Comparison of ENCODE assay signal across 1 cellular context in the genomic region with DNA sequence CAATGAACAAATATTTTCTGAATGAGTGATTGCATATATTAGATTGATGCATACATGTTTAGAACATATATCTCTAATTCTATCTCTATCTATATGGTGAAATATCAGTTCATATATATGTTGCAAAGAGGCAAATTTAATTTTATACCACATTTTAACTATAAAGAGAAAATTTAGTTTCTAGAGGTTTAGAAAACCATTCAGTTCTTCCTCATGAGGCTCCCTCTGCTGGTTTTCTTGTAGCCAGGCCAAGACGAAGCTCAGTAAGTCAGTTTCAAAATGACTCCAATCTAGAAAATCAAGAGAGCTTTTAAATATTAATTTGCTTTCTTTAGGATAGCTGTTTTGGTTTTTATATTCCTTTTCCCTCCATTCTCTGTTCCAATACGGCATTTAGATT.
TF ChIP-seq lines count a peak whose summit lies in the region.

No MANE protein-coding gene starts in this region.

TF ChIP-seq in H1, 55 proteins besides CTCF, POLR2A, EP300 and RAD21 (continued from another document):
- TF ChIP-seq EGR1 (IDR thresholded peaks at IDR 0.05; ENCODE audit: borderline replicate concordance, low read depth, low read length) (no peak), HDAC2 (IDR thresholded peaks at IDR 0.05; ENCODE audit: borderline replicate concordance in 1 of 2, low read depth in 2 of 2, low read length in 2 of 2) (no peak), ZNF274 (IDR thresholded peaks at IDR 0.05; ENCODE audit: borderline replicate concordance, extremely low read depth, low read length) (no peak), PHF8 (conservative IDR thresholded peaks at IDR 0.05; ENCODE audit: low read depth, low read length) (no peak)
- TF ChIP-seq, protein P1, sequence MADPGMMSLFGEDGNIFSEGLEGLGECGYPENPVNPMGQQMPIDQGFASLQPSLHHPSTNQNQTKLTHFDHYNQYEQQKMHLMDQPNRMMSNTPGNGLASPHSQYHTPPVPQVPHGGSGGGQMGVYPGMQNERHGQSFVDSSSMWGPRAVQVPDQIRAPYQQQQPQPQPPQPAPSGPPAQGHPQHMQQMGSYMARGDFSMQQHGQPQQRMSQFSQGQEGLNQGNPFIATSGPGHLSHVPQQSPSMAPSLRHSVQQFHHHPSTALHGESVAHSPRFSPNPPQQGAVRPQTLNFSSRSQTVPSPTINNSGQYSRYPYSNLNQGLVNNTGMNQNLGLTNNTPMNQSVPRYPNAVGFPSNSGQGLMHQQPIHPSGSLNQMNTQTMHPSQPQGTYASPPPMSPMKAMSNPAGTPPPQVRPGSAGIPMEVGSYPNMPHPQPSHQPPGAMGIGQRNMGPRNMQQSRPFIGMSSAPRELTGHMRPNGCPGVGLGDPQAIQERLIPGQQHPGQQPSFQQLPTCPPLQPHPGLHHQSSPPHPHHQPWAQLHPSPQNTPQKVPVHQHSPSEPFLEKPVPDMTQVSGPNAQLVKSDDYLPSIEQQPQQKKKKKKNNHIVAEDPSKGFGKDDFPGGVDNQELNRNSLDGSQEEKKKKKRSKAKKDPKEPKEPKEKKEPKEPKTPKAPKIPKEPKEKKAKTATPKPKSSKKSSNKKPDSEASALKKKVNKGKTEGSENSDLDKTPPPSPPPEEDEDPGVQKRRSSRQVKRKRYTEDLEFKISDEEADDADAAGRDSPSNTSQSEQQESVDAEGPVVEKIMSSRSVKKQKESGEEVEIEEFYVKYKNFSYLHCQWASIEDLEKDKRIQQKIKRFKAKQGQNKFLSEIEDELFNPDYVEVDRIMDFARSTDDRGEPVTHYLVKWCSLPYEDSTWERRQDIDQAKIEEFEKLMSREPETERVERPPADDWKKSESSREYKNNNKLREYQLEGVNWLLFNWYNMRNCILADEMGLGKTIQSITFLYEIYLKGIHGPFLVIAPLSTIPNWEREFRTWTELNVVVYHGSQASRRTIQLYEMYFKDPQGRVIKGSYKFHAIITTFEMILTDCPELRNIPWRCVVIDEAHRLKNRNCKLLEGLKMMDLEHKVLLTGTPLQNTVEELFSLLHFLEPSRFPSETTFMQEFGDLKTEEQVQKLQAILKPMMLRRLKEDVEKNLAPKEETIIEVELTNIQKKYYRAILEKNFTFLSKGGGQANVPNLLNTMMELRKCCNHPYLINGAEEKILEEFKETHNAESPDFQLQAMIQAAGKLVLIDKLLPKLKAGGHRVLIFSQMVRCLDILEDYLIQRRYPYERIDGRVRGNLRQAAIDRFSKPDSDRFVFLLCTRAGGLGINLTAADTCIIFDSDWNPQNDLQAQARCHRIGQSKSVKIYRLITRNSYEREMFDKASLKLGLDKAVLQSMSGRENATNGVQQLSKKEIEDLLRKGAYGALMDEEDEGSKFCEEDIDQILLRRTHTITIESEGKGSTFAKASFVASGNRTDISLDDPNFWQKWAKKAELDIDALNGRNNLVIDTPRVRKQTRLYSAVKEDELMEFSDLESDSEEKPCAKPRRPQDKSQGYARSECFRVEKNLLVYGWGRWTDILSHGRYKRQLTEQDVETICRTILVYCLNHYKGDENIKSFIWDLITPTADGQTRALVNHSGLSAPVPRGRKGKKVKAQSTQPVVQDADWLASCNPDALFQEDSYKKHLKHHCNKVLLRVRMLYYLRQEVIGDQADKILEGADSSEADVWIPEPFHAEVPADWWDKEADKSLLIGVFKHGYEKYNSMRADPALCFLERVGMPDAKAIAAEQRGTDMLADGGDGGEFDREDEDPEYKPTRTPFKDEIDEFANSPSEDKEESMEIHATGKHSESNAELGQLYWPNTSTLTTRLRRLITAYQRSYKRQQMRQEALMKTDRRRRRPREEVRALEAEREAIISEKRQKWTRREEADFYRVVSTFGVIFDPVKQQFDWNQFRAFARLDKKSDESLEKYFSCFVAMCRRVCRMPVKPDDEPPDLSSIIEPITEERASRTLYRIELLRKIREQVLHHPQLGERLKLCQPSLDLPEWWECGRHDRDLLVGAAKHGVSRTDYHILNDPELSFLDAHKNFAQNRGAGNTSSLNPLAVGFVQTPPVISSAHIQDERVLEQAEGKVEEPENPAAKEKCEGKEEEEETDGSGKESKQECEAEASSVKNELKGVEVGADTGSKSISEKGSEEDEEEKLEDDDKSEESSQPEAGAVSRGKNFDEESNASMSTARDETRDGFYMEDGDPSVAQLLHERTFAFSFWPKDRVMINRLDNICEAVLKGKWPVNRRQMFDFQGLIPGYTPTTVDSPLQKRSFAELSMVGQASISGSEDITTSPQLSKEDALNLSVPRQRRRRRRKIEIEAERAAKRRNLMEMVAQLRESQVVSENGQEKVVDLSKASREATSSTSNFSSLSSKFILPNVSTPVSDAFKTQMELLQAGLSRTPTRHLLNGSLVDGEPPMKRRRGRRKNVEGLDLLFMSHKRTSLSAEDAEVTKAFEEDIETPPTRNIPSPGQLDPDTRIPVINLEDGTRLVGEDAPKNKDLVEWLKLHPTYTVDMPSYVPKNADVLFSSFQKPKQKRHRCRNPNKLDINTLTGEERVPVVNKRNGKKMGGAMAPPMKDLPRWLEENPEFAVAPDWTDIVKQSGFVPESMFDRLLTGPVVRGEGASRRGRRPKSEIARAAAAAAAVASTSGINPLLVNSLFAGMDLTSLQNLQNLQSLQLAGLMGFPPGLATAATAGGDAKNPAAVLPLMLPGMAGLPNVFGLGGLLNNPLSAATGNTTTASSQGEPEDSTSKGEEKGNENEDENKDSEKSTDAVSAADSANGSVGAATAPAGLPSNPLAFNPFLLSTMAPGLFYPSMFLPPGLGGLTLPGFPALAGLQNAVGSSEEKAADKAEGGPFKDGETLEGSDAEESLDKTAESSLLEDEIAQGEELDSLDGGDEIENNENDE (IDR thresholded peaks at IDR 0.05; ENCODE audit: insufficient replicate concordance, low read length), result no peak
